Comparison of ENCODE assay signal across 25 cellular contexts in genomic region chr18:54294274-54294673, GRCh38.
"Had no signal": no experiment of that assay in that cellular context is flagged by ENCODE, and none has a peak within 500 bp of the region (broad histone marks: within the 10 kb centered on the region; RNA-seq: fewer than 3 reads in every experiment).

No MANE protein-coding gene starts in this region.

- H3K27ac ChIP-seq: colonic mucosa, epithelial cell of prostate, esophagus squamous epithelium, gastrocnemius medialis, heart right ventricle, left lung, lower lobe of right lung had no signal

- H3K4me1 ChIP-seq: colonic mucosa, esophagus squamous epithelium, gastrocnemius medialis, heart right ventricle, left lung, lower lobe of right lung had no signal

- H3K4me3 ChIP-seq: colonic mucosa, esophagus squamous epithelium, gastrocnemius medialis, heart right ventricle, left lung, lower lobe of right lung, mucosa of descending colon had no signal

- H3K27me3 ChIP-seq: colonic mucosa, esophagus squamous epithelium, gastrocnemius medialis, heart right ventricle, left lung had no signal

- DNase-seq: colonic mucosa; cortex of kidney; effector CD8-positive, alpha-beta T cell; effector memory CD8-positive, alpha-beta T cell; endodermal cell; erythroblast; esophagus squamous epithelium; foreskin fibroblast; foreskin melanocyte; gastrocnemius medialis; glutamatergic neuron; head of caudate nucleus; heart right ventricle; hippocampal formation; left cardiac atrium; left lung; left ventricle myocardium superior; lower lobe of right lung; mesenchymal stem cell; mucosa of descending colon; naive B cell had no signal

- H3K9me3 ChIP-seq: colonic mucosa, gastrocnemius medialis, mucosa of descending colon had no signal

- FAIRE-seq: endometrium, keratinocyte had no signal

- H3K36me3 ChIP-seq: colonic mucosa had no signal

- ATAC-seq: effector memory CD8-positive, alpha-beta T cell; esophagus mucosa; gastrocnemius medialis; heart right ventricle; left cardiac atrium; left lung; left ventricle myocardium superior; lower lobe of right lung; mucosa of descending colon had no signal
